ENCODE assay signal across 1 cellular context in the genomic region with DNA sequence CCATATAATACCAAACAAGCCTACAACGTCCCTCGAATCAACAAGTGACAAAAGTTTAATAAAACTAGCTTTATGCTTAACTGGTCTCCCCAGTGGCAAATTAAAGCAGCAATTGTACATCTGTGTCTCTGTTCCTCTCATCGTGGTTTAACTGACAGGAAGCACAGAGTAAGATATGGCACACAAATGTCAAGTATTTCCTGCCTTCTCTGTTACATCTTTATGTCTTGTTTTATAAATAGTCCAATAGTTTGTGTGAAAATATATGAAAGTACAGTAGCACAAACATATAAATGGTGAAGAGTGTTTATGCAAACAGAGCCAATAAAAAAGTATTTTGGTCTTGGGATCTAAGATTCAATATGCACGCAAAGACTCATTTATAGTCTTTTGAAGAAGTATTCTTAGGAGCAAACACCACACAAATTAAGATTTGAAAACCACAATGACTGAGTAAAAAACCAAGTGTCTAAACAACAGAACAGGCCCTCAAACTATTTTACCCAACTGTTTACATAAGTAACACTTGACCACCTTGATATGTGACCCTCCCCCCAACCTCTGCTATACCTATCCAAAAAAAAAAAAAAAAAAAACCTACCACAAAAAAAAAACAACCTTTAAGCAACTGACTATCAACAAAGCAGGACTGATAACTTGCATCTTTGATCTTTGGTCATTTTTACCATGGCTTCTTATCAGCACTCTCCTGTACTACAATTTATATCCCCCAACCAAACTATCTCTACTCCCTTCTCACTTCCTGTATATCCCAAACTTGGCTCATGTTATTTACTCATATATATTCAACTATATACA.
TF ChIP-seq lines count a peak whose summit lies in the region.

No MANE protein-coding gene starts in this region.

TF ChIP-seq in GM12878, 131 proteins besides CTCF, POLR2A, EP300 and RAD21 (continued from another document and continues in another):
- TF ChIP-seq, protein P1, sequence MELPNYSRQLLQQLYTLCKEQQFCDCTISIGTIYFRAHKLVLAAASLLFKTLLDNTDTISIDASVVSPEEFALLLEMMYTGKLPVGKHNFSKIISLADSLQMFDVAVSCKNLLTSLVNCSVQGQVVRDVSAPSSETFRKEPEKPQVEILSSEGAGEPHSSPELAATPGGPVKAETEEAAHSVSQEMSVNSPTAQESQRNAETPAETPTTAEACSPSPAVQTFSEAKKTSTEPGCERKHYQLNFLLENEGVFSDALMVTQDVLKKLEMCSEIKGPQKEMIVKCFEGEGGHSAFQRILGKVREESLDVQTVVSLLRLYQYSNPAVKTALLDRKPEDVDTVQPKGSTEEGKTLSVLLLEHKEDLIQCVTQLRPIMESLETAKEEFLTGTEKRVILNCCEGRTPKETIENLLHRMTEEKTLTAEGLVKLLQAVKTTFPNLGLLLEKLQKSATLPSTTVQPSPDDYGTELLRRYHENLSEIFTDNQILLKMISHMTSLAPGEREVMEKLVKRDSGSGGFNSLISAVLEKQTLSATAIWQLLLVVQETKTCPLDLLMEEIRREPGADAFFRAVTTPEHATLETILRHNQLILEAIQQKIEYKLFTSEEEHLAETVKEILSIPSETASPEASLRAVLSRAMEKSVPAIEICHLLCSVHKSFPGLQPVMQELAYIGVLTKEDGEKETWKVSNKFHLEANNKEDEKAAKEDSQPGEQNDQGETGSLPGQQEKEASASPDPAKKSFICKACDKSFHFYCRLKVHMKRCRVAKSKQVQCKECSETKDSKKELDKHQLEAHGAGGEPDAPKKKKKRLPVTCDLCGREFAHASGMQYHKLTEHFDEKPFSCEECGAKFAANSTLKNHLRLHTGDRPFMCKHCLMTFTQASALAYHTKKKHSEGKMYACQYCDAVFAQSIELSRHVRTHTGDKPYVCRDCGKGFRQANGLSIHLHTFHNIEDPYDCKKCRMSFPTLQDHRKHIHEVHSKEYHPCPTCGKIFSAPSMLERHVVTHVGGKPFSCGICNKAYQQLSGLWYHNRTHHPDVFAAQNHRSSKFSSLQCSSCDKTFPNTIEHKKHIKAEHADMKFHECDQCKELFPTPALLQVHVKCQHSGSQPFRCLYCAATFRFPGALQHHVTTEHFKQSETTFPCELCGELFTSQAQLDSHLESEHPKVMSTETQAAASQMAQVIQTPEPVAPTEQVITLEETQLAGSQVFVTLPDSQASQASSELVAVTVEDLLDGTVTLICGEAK (IDR thresholded peaks at IDR 0.05; ENCODE audit: borderline replicate concordance): peak; percentile 44; the same call in 1 of the 2 replicates
- TF ChIP-seq TCF12 (IDR thresholded peaks at IDR 0.05; ENCODE audit: low read depth, low read length) (peak; percentile 61; the same call in 1 of the 2 replicates), NBN (IDR thresholded peaks at IDR 0.05) (peak; percentile 85), BHLHE40 (IDR thresholded peaks at IDR 0.05; ENCODE audit: borderline replicate concordance in 1 of 2, low read depth in 2 of 2, low read length in 1 of 2) (0 out of 4 replicates have a peak, but pooled peaks of 1 of the 2 experiments have one; percentile 2), ZNF274 (IDR thresholded peaks at IDR 0.05; ENCODE audit: insufficient read depth, insufficient read length) (no peak), PML (IDR thresholded peaks at IDR 0.05; ENCODE audit: low read length) (peak; percentile 88), CHD4 (IDR thresholded peaks at IDR 0.05) (no peak), MYB (IDR thresholded peaks at IDR 0.05; ENCODE audit: borderline replicate concordance, low read depth, low read length) (peak; percentile 91), ZBED1 (IDR thresholded peaks at IDR 0.05; ENCODE audit: borderline replicate concordance) (peak; percentile 75; the same call in 1 of the 2 replicates), MEF2A (IDR thresholded peaks at IDR 0.05; ENCODE audit: insufficient read depth, low read depth, low read length) (peak; percentile 92), POLR2AphosphoS5 (IDR thresholded peaks at IDR 0.05; ENCODE audit: low read length) (peak; percentile 31; the same call in 1 of the 2 replicates), CEBPB (IDR thresholded peaks at IDR 0.05; ENCODE audit: borderline replicate concordance in 1 of 2, low read depth in 2 of 2, low read length in 2 of 2) (peak in 1 of 2 experiments; percentile 76; a peak in 1 of 4 replicates), ZSCAN29 (IDR thresholded peaks at IDR 0.05) (0 out of 2 replicates have a peak, but pooled peaks have one; percentile 26), ZNF217 (IDR thresholded peaks at IDR 0.05) (peak; percentile 72), SPI1 (IDR thresholded peaks at IDR 0.05; ENCODE audit: borderline replicate concordance, insufficient read depth, low read depth, low read length) (peak; percentile 78), SMC3 (IDR thresholded peaks at IDR 0.05; ENCODE audit: borderline replicate concordance, low read length) (no peak), RUNX3 (IDR thresholded peaks at IDR 0.05; ENCODE audit: low read length) (peak; percentile 93), ZNF24 (IDR thresholded peaks at IDR 0.05) (0 out of 2 replicates have a peak, but pooled peaks have one; percentile 25), MTA2 (IDR thresholded peaks at IDR 0.05; ENCODE audit: low read depth) (peak; percentile 79), ETV6 (conservative IDR thresholded peaks at IDR 0.05 in 1 of 2, IDR thresholded peaks at IDR 0.05 in 1 of 2; ENCODE audit: borderline replicate concordance in 1 of 2, low read depth in 1 of 2) (peak in 1 of 2 experiments; percentile 95; a peak in 2 of 4 replicates), JUNB (IDR thresholded peaks at IDR 0.05) (peak; percentile 70), CREM (IDR thresholded peaks at IDR 0.05; ENCODE audit: low read depth) (peak; percentile 90; the same call in 1 of the 2 replicates), IKZF2 (IDR thresholded peaks at IDR 0.05) (peak; percentile 57 to 73; a peak in 3 of 4 replicates), WRNIP1 (IDR thresholded peaks at IDR 0.05; ENCODE audit: borderline replicate concordance, low read depth, low read length) (no peak), GABPA (IDR thresholded peaks at IDR 0.05; ENCODE audit: low read depth) (peak; percentile 75), FOXM1 (IDR thresholded peaks at IDR 0.05; ENCODE audit: low read depth, low read length) (peak; percentile 99)
- TF ChIP-seq, protein P2, sequence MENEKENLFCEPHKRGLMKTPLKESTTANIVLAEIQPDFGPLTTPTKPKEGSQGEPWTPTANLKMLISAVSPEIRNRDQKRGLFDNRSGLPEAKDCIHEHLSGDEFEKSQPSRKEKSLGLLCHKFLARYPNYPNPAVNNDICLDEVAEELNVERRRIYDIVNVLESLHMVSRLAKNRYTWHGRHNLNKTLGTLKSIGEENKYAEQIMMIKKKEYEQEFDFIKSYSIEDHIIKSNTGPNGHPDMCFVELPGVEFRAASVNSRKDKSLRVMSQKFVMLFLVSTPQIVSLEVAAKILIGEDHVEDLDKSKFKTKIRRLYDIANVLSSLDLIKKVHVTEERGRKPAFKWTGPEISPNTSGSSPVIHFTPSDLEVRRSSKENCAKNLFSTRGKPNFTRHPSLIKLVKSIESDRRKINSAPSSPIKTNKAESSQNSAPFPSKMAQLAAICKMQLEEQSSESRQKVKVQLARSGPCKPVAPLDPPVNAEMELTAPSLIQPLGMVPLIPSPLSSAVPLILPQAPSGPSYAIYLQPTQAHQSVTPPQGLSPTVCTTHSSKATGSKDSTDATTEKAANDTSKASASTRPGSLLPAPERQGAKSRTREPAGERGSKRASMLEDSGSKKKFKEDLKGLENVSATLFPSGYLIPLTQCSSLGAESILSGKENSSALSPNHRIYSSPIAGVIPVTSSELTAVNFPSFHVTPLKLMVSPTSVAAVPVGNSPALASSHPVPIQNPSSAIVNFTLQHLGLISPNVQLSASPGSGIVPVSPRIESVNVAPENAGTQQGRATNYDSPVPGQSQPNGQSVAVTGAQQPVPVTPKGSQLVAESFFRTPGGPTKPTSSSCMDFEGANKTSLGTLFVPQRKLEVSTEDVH (IDR thresholded peaks at IDR 0.05; ENCODE audit: low read depth, partially characterized antibody): peak; percentile 57
- TF ChIP-seq, protein P3, sequence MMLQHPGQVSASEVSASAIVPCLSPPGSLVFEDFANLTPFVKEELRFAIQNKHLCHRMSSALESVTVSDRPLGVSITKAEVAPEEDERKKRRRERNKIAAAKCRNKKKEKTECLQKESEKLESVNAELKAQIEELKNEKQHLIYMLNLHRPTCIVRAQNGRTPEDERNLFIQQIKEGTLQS (IDR thresholded peaks at IDR 0.05; ENCODE audit: borderline replicate concordance, extremely low read depth, low read depth, low read length): no peak
- TF ChIP-seq, protein P4, sequence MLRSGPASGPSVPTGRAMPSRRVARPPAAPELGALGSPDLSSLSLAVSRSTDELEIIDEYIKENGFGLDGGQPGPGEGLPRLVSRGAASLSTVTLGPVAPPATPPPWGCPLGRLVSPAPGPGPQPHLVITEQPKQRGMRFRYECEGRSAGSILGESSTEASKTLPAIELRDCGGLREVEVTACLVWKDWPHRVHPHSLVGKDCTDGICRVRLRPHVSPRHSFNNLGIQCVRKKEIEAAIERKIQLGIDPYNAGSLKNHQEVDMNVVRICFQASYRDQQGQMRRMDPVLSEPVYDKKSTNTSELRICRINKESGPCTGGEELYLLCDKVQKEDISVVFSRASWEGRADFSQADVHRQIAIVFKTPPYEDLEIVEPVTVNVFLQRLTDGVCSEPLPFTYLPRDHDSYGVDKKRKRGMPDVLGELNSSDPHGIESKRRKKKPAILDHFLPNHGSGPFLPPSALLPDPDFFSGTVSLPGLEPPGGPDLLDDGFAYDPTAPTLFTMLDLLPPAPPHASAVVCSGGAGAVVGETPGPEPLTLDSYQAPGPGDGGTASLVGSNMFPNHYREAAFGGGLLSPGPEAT (IDR thresholded peaks at IDR 0.05; ENCODE audit: low read depth): peak; percentile 57; the same call in 1 of the 2 replicates
- TF ChIP-seq, protein P5, sequence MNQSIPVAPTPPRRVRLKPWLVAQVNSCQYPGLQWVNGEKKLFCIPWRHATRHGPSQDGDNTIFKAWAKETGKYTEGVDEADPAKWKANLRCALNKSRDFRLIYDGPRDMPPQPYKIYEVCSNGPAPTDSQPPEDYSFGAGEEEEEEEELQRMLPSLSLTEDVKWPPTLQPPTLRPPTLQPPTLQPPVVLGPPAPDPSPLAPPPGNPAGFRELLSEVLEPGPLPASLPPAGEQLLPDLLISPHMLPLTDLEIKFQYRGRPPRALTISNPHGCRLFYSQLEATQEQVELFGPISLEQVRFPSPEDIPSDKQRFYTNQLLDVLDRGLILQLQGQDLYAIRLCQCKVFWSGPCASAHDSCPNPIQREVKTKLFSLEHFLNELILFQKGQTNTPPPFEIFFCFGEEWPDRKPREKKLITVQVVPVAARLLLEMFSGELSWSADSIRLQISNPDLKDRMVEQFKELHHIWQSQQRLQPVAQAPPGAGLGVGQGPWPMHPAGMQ (IDR thresholded peaks at IDR 0.05; ENCODE audit: borderline replicate concordance): no peak
- TF ChIP-seq, protein P6, sequence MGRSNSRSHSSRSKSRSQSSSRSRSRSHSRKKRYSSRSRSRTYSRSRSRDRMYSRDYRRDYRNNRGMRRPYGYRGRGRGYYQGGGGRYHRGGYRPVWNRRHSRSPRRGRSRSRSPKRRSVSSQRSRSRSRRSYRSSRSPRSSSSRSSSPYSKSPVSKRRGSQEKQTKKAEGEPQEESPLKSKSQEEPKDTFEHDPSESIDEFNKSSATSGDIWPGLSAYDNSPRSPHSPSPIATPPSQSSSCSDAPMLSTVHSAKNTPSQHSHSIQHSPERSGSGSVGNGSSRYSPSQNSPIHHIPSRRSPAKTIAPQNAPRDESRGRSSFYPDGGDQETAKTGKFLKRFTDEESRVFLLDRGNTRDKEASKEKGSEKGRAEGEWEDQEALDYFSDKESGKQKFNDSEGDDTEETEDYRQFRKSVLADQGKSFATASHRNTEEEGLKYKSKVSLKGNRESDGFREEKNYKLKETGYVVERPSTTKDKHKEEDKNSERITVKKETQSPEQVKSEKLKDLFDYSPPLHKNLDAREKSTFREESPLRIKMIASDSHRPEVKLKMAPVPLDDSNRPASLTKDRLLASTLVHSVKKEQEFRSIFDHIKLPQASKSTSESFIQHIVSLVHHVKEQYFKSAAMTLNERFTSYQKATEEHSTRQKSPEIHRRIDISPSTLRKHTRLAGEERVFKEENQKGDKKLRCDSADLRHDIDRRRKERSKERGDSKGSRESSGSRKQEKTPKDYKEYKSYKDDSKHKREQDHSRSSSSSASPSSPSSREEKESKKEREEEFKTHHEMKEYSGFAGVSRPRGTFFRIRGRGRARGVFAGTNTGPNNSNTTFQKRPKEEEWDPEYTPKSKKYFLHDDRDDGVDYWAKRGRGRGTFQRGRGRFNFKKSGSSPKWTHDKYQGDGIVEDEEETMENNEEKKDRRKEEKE (IDR thresholded peaks at IDR 0.05): no peak
- TF ChIP-seq, protein P7, sequence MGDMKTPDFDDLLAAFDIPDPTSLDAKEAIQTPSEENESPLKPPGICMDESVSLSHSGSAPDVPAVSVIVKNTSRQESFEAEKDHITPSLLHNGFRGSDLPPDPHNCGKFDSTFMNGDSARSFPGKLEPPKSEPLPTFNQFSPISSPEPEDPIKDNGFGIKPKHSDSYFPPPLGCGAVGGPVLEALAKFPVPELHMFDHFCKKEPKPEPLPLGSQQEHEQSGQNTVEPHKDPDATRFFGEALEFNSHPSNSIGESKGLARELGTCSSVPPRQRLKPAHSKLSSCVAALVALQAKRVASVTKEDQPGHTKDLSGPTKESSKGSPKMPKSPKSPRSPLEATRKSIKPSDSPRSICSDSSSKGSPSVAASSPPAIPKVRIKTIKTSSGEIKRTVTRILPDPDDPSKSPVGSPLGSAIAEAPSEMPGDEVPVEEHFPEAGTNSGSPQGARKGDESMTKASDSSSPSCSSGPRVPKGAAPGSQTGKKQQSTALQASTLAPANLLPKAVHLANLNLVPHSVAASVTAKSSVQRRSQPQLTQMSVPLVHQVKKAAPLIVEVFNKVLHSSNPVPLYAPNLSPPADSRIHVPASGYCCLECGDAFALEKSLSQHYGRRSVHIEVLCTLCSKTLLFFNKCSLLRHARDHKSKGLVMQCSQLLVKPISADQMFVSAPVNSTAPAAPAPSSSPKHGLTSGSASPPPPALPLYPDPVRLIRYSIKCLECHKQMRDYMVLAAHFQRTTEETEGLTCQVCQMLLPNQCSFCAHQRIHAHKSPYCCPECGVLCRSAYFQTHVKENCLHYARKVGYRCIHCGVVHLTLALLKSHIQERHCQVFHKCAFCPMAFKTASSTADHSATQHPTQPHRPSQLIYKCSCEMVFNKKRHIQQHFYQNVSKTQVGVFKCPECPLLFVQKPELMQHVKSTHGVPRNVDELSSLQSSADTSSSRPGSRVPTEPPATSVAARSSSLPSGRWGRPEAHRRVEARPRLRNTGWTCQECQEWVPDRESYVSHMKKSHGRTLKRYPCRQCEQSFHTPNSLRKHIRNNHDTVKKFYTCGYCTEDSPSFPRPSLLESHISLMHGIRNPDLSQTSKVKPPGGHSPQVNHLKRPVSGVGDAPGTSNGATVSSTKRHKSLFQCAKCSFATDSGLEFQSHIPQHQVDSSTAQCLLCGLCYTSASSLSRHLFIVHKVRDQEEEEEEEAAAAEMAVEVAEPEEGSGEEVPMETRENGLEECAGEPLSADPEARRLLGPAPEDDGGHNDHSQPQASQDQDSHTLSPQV (IDR thresholded peaks at IDR 0.05): no peak
- TF ChIP-seq, protein P8, sequence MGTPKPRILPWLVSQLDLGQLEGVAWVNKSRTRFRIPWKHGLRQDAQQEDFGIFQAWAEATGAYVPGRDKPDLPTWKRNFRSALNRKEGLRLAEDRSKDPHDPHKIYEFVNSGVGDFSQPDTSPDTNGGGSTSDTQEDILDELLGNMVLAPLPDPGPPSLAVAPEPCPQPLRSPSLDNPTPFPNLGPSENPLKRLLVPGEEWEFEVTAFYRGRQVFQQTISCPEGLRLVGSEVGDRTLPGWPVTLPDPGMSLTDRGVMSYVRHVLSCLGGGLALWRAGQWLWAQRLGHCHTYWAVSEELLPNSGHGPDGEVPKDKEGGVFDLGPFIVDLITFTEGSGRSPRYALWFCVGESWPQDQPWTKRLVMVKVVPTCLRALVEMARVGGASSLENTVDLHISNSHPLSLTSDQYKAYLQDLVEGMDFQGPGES (IDR thresholded peaks at IDR 0.05): no peak
